Comparison of ENCODE assay signal across 10 cellular contexts in the genomic region with DNA sequence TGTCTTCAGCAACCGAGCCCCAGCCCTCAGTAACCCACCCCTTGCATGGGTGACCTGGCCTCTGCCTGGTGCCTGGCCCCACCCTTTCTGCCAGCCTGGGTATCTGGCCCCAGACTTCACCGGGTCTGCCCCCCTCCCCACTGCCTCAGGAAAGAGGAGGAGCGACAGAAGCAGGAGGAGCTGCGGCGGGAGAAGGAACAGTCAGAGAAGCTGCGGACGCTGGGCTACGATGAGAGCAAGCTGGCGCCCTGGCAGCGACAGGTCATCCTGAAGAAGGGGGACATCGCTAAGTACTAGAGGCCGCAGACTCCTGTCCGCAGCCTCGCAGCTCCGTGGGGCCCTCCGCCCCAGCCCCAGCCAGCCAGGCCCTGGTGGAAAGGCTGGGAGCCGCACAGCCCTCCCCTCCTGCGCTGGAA. TPM values are rescaled to one million over a fixed set of nuclear protein-coding genes. Genes with fewer than 3 reads are reported as not detected.
A peak's percentile ranks its signal among the peaks of the same experiment; 100 is the strongest.
DNase-seq lines count a peak whose midpoint lies in the region; ATAC-seq, FAIRE-seq and TF ChIP-seq lines count a peak whose summit lies in the region.
"Had no signal": no experiment of that assay in that cellular context is flagged by ENCODE, and none has a peak within 500 bp of the region (broad histone marks: within the 10 kb centered on the region; RNA-seq: fewer than 3 reads in every experiment).

No MANE protein-coding gene starts in this region.

- FAIRE-seq in HTR-8/SVneo (lab: Jason Lieb, UNC), result no peak
- FAIRE-seq: GM12892 had no signal

- TF ChIP-seq EP300 in suprapubic skin (IDR thresholded peaks at IDR 0.05), result no peak

- DNase-seq in activated CD8-positive, alpha-beta memory T cell treated with anti-CD3 and anti-CD28 coated beads for 1 hour (ENCODE audit: extremely low read depth in 1 of 2, low read depth in 1 of 2), result peak; percentile 27 to 34
- no peak for DNase-seq in activated CD8-positive, alpha-beta memory T cell treated with anti-CD3 and anti-CD28 coated beads for 24 hours
- no peak for DNase-seq in left lung
- no peak for DNase-seq in suprapubic skin (ENCODE audit: low spot score in 2 of 2)
- no peak for DNase-seq in GM03348 (ENCODE audit: low spot score)
- DNase-seq in HTR-8/SVneo (ENCODE audit: insufficient read length, low spot score), result no peak
- no peak for DNase-seq in HPDE6-E6E7 (ENCODE audit: extremely low spot score)

- TF ChIP-seq CTCF in left lung (IDR thresholded peaks at IDR 0.05) (no peak), suprapubic skin (IDR thresholded peaks at IDR 0.05) (no peak)

- no peaks in the 10 kb centered on the region for H3K9me3 Mint-ChIP-seq in activated T-helper 17 cell treated with anti-CD3 and anti-CD28 coated beads, Interleukin-2, amount 50 U/mL, for 72 hours

- H3K27me3 ChIP-seq in left lung (peaks cover 15 to 79% of the 10 kb centered on the region in 2 donors), suprapubic skin (peaks cover 31% of the 10 kb centered on the region)

- H3K4me1 ChIP-seq in left lung (peaks cover 0 to 6% of the 10 kb centered on the region in 2 donors), suprapubic skin (peaks cover 21% of the 10 kb centered on the region)

- H3K4me1 Mint-ChIP-seq in activated T-helper 17 cell treated with anti-CD3 and anti-CD28 coated beads, Interleukin-2, amount 50 U/mL, for 72 hours, result peaks cover 26% of the 10 kb centered on the region

- intact Hi-C loops in left lung (cut with DNase I), result no loop called here

- H3K27ac Mint-ChIP-seq in activated T-helper 17 cell treated with anti-CD3 and anti-CD28 coated beads, Interleukin-2, amount 50 U/mL, for 72 hours, result peak overlapping the region; percentile 97

- ATAC-seq in activated T-helper 17 cell treated with anti-CD3 and anti-CD28 coated beads, Interleukin-2, amount 50 U/mL, for 72 hours (replicated peaks), result peak; percentile 50
- peak; percentile 13 for ATAC-seq in left lung

- peak overlapping the region; percentile 97 for H3K4me3 Mint-ChIP-seq in activated T-helper 17 cell treated with anti-CD3 and anti-CD28 coated beads, Interleukin-2, amount 50 U/mL, for 72 hours

- peaks cover 0 to 12% of the 10 kb centered on the region in 2 donors for H3K36me3 ChIP-seq in left lung
- peaks cover 25% of the 10 kb centered on the region for H3K36me3 ChIP-seq in suprapubic skin

- TF ChIP-seq POLR2A in suprapubic skin (IDR thresholded peaks at IDR 0.05), result no peak

- H3K4me3 ChIP-seq in left lung (no peak overlapping the region), suprapubic skin (peak overlapping the region; percentile 27)

- 17% methylated on average over 9 of the region's 18 CpGs for WGBS in suprapubic skin

- H3K9me3 ChIP-seq in left lung (no peaks in the 10 kb centered on the region), suprapubic skin (no peaks in the 10 kb centered on the region)

- peaks cover 48% of the 10 kb centered on the region for H3K36me3 Mint-ChIP-seq in activated T-helper 17 cell treated with anti-CD3 and anti-CD28 coated beads, Interleukin-2, amount 50 U/mL, for 72 hours (ENCODE audit: low read depth)

- H3K27ac ChIP-seq in left lung, result no peak overlapping the region
- no peak overlapping the region for H3K27ac ChIP-seq in suprapubic skin

- H3K27me3 Mint-ChIP-seq in activated T-helper 17 cell treated with anti-CD3 and anti-CD28 coated beads, Interleukin-2, amount 50 U/mL, for 72 hours, result no peaks in the 10 kb centered on the region

RNA-seq across cellular contexts. Expression of gene TNFRSF25, which starts 6.1 kb away (rescaled TPM):
- 100 to 1,000 TPM; 132 to 199 TPM for total RNA-seq in activated T-helper 17 cell treated with anti-CD3 and anti-CD28 coated beads, Interleukin-2, amount 50 U/mL, for 72 hours
- total RNA-seq in left lung, result 1 to 10 TPM; 5.6 to 8.4 TPM
- 100 to 1,000 TPM in 2 of 4 donors, 10 to 100 TPM in 2; 66.8 to 411 (median 99.5) TPM for total RNA-seq in suprapubic skin

RNA-seq across cellular contexts. Expression of gene PLEKHG5, which starts 31.6 kb away (rescaled TPM):
- total RNA-seq in activated T-helper 17 cell treated with anti-CD3 and anti-CD28 coated beads, Interleukin-2, amount 50 U/mL, for 72 hours, result 1 to 10 TPM; 3.2 to 3.8 TPM
- 10 to 100 TPM in 1 of 2 donors, 1 to 10 TPM in 1; 6.3 to 10.7 TPM for total RNA-seq in left lung
- 100 to 1,000 TPM in 2 of 4 donors, 10 to 100 TPM in 2; 76.3 to 347 (median 107) TPM for total RNA-seq in suprapubic skin

RNA-seq across cellular contexts. Expression of gene ESPN, which starts 35.3 kb away (rescaled TPM):
- total RNA-seq in activated T-helper 17 cell treated with anti-CD3 and anti-CD28 coated beads, Interleukin-2, amount 50 U/mL, for 72 hours, result 1 to 10 TPM in 1 of 2 donors, under 1 TPM in 1; 0.71 to 3.5 TPM
- total RNA-seq in left lung, result 1 to 10 TPM; 1.2 to 3.7 TPM
- 10 to 100 TPM; 37.6 to 54.4 (median 48.8) TPM for total RNA-seq in suprapubic skin
- total RNA-seq: A673 had no signal

RNA-seq across cellular contexts. Expression of gene HES2, which starts 40.1 kb away (rescaled TPM):
- under 1 TPM; 0.17 to 0.37 TPM for total RNA-seq in activated T-helper 17 cell treated with anti-CD3 and anti-CD28 coated beads, Interleukin-2, amount 50 U/mL, for 72 hours
- 1 to 10 TPM; 1.6 to 6.6 TPM for total RNA-seq in left lung
- total RNA-seq in suprapubic skin, result 10 to 100 TPM; 18.2 to 36.4 (median 24.9) TPM
- total RNA-seq: A673 had no signal

Comparison
In these comparisons a context has a peak if more than half of its experiments do, and no peak if none do; other contexts are left out.
1. DNase-seq: peak in activated CD8-positive, alpha-beta memory T cell treated with anti-CD3 and anti-CD28 coated beads for 1 hour (2 of 2); none in activated CD8-positive, alpha-beta memory T cell treated with anti-CD3 and anti-CD28 coated beads for 24 hours (single experiment), left lung (0 of 2), suprapubic skin (0 of 2), GM03348 (single experiment), HTR-8/SVneo (single experiment) and HPDE6-E6E7 (single experiment).
2. RNA of gene TNFRSF25, which starts 6.1 kb away (total RNA-seq): 132 to 199 TPM in activated T-helper 17 cell treated with anti-CD3 and anti-CD28 coated beads, Interleukin-2, amount 50 U/mL, for 72 hours and 66.8 to 411 TPM in suprapubic skin; 5.6 to 8.4 TPM in left lung; every median in the first group is over 4 times any median in the second.
3. RNA of gene PLEKHG5, which starts 31.6 kb away (total RNA-seq): 76.3 to 347 TPM in suprapubic skin; 6.3 to 10.7 TPM in left lung and 3.2 to 3.8 TPM in activated T-helper 17 cell treated with anti-CD3 and anti-CD28 coated beads, Interleukin-2, amount 50 U/mL, for 72 hours; every median in the first group is over 4 times any median in the second.
4. RNA of gene ESPN, which starts 35.3 kb away (total RNA-seq): 37.6 to 54.4 TPM in suprapubic skin; 1.2 to 3.7 TPM in left lung and 0.71 to 3.5 TPM in activated T-helper 17 cell treated with anti-CD3 and anti-CD28 coated beads, Interleukin-2, amount 50 U/mL, for 72 hours; every median in the first group is over 4 times any median in the second.